8 cellular contexts compared by ENCODE assay signal in the genomic region with DNA sequence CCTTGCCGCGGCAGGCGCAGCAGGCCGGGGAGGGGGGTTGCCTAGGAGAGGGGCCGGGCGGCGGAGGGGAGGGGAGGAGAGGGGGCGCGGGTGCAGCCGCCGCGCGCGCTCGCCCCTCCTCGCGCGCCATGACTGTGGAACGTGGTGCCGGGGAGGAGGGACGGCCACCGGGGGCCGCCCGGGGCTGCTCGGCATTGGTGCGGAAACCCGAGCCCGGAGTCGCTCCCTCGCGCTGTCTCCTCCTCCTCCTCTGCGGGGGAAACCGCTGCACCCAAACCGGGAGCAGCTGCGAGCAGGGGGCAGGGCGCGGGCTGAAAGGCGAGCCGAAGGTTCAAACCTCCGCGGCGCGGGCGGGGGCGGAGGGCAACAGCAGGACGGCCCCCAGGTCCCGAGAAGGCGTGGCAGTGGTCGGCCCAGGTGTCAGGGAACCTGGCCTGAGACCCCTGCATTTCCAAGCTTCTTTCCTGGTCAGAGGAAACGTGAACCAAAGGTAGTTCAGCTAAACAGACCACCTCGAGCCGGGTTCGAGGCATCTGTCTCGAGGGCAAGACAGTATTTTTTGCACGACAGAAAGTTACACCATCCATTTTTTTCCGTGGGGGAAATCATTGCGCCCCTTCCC. TPM values are rescaled to one million over a fixed set of nuclear protein-coding genes. Genes with fewer than 3 reads are reported as not detected.
A peak's percentile ranks its signal among the peaks of the same experiment; 100 is the strongest.
DNase-seq lines count a peak whose midpoint lies in the region; ATAC-seq and FAIRE-seq lines count a peak whose summit lies in the region.

No MANE protein-coding gene starts in this region.

- intact Hi-C loops in cardiac septum (cut with DNase I) (loop anchor here (5.0 kb wide), 1 partner anchor 191 kb away; no protein-coding TSS in a partner anchor), posterior cingulate gyrus (cut with DNase I) (loop anchor here (5.0 kb wide), 1 partner anchor 79 kb away; no protein-coding TSS in a partner anchor)

- H3K36me3 Mint-ChIP-seq in activated naive CD8-positive, alpha-beta T cell treated with anti-CD3 and anti-CD28 coated beads, Interleukin-2, amount 50 U/mL, for 24 hours (ENCODE audit: low read depth) = no peaks in the 10 kb centered on the region

- no peak overlapping the region for H3K27ac Mint-ChIP-seq in activated naive CD8-positive, alpha-beta T cell treated with anti-CD3 and anti-CD28 coated beads, Interleukin-2, amount 50 U/mL, for 24 hours

- H3K9me3 Mint-ChIP-seq in activated naive CD8-positive, alpha-beta T cell treated with anti-CD3 and anti-CD28 coated beads, Interleukin-2, amount 50 U/mL, for 24 hours = no peaks in the 10 kb centered on the region

- peaks cover 10% of the 10 kb centered on the region for H3K27me3 Mint-ChIP-seq in activated naive CD8-positive, alpha-beta T cell treated with anti-CD3 and anti-CD28 coated beads, Interleukin-2, amount 50 U/mL, for 24 hours

- peak; percentile 75 for ATAC-seq in activated naive CD8-positive, alpha-beta T cell treated with anti-CD3 and anti-CD28 coated beads, Interleukin-2, amount 50 U/mL, for 24 hours

- peaks cover 39% of the 10 kb centered on the region for H3K4me1 Mint-ChIP-seq in activated naive CD8-positive, alpha-beta T cell treated with anti-CD3 and anti-CD28 coated beads, Interleukin-2, amount 50 U/mL, for 24 hours

- peak; percentile 62 for FAIRE-seq in urothelium cell line (lab: Jason Lieb, UNC)

- DNase-seq in DMS53 treated with DMSO at 0.1 percent for 48 hours (lab: John Stamatoyannopoulos, UW; ENCODE audit: unreplicated experiment) (peak; percentile 83), GOT3 (lab: John Stamatoyannopoulos, UW) (peak; percentile 43), NCI-H1048 (lab: John Stamatoyannopoulos, UW) (peak; percentile 64), SKM-1 (lab: John Stamatoyannopoulos, UW; ENCODE audit: unreplicated experiment) (peak; percentile 40), cardiac septum (ENCODE audit: low spot score) (peak; percentile 89), posterior cingulate gyrus (peak; percentile 49 to 97 (median 84)), urothelium cell line (ENCODE audit: low spot score) (peak; percentile 94)
- peak; percentile 76 for DNase-seq in activated naive CD8-positive, alpha-beta T cell treated with anti-CD3 and anti-CD28 coated beads, Interleukin-2, amount 50 U/mL, for 24 hours

- H3K4me3 Mint-ChIP-seq in activated naive CD8-positive, alpha-beta T cell treated with anti-CD3 and anti-CD28 coated beads, Interleukin-2, amount 50 U/mL, for 24 hours = peak overlapping the region; percentile 91

RNA-seq across cellular contexts. Expression of a gene that starts 1.4 kb away (rescaled TPM):
- 0.86 TPM for total RNA-seq in cardiac septum

Comparison
In these comparisons a context has a peak if more than half of its experiments do, and no peak if none do; other contexts are left out.
1. Peak in every context shown above with its lines: DNase-seq and ATAC-seq.
2. DNase-seq: peak in every context shown above with its lines; median percentile 94 in urothelium cell line; 89 in cardiac septum; 84 in posterior cingulate gyrus; 83 in DMS53 treated with DMSO at 0.1 percent for 48 hours; 76 in activated naive CD8-positive, alpha-beta T cell treated with anti-CD3 and anti-CD28 coated beads, Interleukin-2, amount 50 U/mL, for 24 hours; 64 in NCI-H1048; 43 in GOT3; 40 in SKM-1.